12 cellular contexts compared by ENCODE assay signal in the genomic region with DNA sequence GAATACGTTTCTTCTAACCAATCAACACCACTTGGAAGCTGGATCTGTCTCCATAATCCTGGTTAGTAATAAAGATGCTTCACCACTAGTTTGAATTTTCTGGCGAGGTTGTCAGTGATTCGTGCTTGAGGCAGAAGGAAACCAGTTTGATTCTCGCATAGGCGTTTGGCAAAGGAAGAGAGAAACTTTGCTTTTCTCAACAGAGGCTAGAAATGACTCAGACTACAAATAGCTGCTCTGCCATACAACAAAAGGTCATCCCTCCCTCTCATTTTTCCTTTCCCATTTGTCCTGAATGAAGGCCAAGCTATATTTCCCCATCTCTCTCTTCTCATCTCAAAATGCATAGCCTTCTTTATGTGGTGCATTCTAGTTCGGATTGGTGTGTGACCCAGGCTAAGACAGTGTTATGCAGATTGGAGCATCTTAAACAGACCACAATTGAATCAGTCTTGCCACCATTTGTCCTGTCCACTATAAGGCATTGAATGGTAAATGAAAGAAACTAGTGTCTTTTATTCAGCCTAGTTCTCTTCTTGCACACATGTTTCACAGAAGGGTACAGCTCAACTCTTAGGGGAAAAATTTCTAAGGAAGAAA.
A peak's percentile ranks its signal among the peaks of the same experiment; 100 is the strongest.
DNase-seq lines count a peak whose midpoint lies in the region; ATAC-seq and TF ChIP-seq lines count a peak whose summit lies in the region.
"Had no signal": no experiment of that assay in that cellular context is flagged by ENCODE, and none has a peak within 500 bp of the region (broad histone marks: within the 10 kb centered on the region; RNA-seq: fewer than 3 reads in every experiment).

No MANE protein-coding gene starts in this region.

- H3K4me1 ChIP-seq in HUES48 (ENCODE audit: control insufficient read depth, insufficient read depth, low read length) (peaks cover 46% of the 10 kb centered on the region), suprapubic skin (peaks cover 5% of the 10 kb centered on the region)

- 26% methylated on average over 6 of the region's 6 CpGs for WGBS in suprapubic skin

- H3K27me3 ChIP-seq in HUES48 (ENCODE audit: control insufficient read depth, insufficient read depth, low read length) (no peaks in the 10 kb centered on the region), kidney epithelial cell (ENCODE audit: control insufficient read depth, insufficient read depth, low read length) (no peaks in the 10 kb centered on the region), suprapubic skin (no peaks in the 10 kb centered on the region)

- TF ChIP-seq EP300 in suprapubic skin (IDR thresholded peaks at IDR 0.05) = no peak

- no peak for DNase-seq in coronary artery (ENCODE audit: low spot score)
- peak; percentile 49 for DNase-seq in kidney epithelial cell (ENCODE audit: low read depth)
- DNase-seq in suprapubic skin (ENCODE audit: low spot score in 2 of 2) = no peak
- DNase-seq in DMS 273 (lab: John Stamatoyannopoulos, UW; ENCODE audit: unreplicated experiment) = no peak
- no peak for DNase-seq in GM10266 (ENCODE audit: extremely low spot score)
- DNase-seq in DMS79 treated with DMSO at 0.1 percent for 48 hours (lab: John Stamatoyannopoulos, UW) = no peak
- DNase-seq: activated T-cell treated with anti-CD3 and anti-CD28 coated beads, Interleukin-2, amount 50 U/mL, for 48 hours; DMS53; GOT3; NCI-H1048 had no signal

- no peak for TF ChIP-seq POLR2A in suprapubic skin (IDR thresholded peaks at IDR 0.05)

- no peaks in the 10 kb centered on the region for H3K9me3 ChIP-seq in HUES48 (ENCODE audit: control insufficient read depth, insufficient read depth, low read length)
- no peaks in the 10 kb centered on the region for H3K9me3 ChIP-seq in suprapubic skin

- H3K27ac ChIP-seq in HUES48 (ENCODE audit: low read depth, low read length) (peak overlapping the region; percentile 72), coronary artery (peak overlapping the region; percentile 46 to 79), suprapubic skin (peak overlapping the region; percentile 53)

- H3K9ac ChIP-seq in HUES48 (ENCODE audit: low read depth, low read length) = no peak overlapping the region

- H3K4me3 ChIP-seq in HUES48 (ENCODE audit: low read depth, low read length) = no peak overlapping the region
- H3K4me3 ChIP-seq in coronary artery = no peak overlapping the region
- no peak overlapping the region for H3K4me3 ChIP-seq in kidney epithelial cell (ENCODE audit: low read depth, low read length)
- H3K4me3 ChIP-seq in suprapubic skin = no peak overlapping the region

- TF ChIP-seq CTCF in coronary artery (IDR thresholded peaks at IDR 0.05) (no peak), kidney epithelial cell (IDR thresholded peaks at IDR 0.05; ENCODE audit: insufficient read depth, low read length, poor library complexity, severe bottlenecking) (no peak), suprapubic skin (IDR thresholded peaks at IDR 0.05) (no peak), GM10266 (IDR thresholded peaks at IDR 0.05; ENCODE audit: control insufficient read depth, insufficient read depth, low read depth, missing control alignments) (no peak)

- ATAC-seq in HG03378 (IDR thresholded peaks at IDR 0.05; ENCODE audit: unreplicated experiment) = no peak

- H3K36me3 ChIP-seq in HUES48 (ENCODE audit: control insufficient read depth, insufficient read depth, low read length) (no peaks in the 10 kb centered on the region), kidney epithelial cell (ENCODE audit: control insufficient read depth, insufficient read depth, low read length) (no peaks in the 10 kb centered on the region), suprapubic skin (no peaks in the 10 kb centered on the region)
